In the genomic region with DNA sequence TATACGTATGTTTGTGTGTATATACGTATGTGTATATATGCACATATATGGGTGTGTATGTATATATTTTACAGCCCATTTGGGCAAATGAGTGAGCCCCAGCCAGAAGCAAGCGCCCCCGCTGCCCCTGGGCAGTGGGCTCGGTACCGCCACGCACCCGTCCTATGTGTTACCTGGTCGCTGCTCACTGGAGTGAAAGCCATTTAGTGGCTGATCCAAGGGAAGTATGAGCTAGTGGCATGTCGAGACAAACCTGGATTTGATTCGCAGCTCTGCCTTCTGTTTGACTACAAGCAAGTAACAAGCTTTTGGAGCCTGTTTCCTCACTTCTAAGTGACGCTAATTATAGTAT, we compare ENCODE assay signal across 8 cellular contexts. TPM values are rescaled to one million over a fixed set of nuclear protein-coding genes. Genes with fewer than 3 reads are reported as not detected.
DNase-seq lines count a peak whose midpoint lies in the region; ATAC-seq and TF ChIP-seq lines count a peak whose summit lies in the region.

No MANE protein-coding gene starts in this region.

- H3K27ac ChIP-seq in thymus (ENCODE audit: low read depth) = peak overlapping the region; percentile 90

- H3K27me3 ChIP-seq in adipocyte (replicated peaks; ENCODE audit: control insufficient read depth, insufficient read depth, low read length) (no peaks in the 10 kb centered on the region), kidney epithelial cell (ENCODE audit: control insufficient read depth, insufficient read depth, low read length) (no peaks in the 10 kb centered on the region), thymus (ENCODE audit: control insufficient read depth, insufficient read depth) (peaks cover 4% of the 10 kb centered on the region)

- no peak for ATAC-seq in activated CD8-positive, alpha-beta memory T cell treated with anti-CD3 and anti-CD28 coated beads, Interleukin-2, amount 10 ng/mL, durations not matched to agents 7 days and 5 days
- no peak for ATAC-seq in GM18868 (IDR thresholded peaks at IDR 0.05; ENCODE audit: unreplicated experiment)
- no peak for ATAC-seq in GM21447 (IDR thresholded peaks at IDR 0.05; ENCODE audit: unreplicated experiment)

- WGBS in thymus = 73% methylated on average over 12 of the region's 12 CpGs

- CTCF ChIA-PET in activated CD8-positive, alpha-beta memory T cell treated with anti-CD3 and anti-CD28 coated beads, Interleukin-2, amount 10 ng/mL, durations not matched to agents 7 days and 5 days (lab: Charles Lee) = interaction anchor here (1.0 to 2.0 kb wide), 8 partner anchors 10 to 177 kb away, joined by 3 to 8 read pairs (median 4); a partner anchor contains a TSS

- H3K36me3 Mint-ChIP-seq in activated CD8-positive, alpha-beta memory T cell treated with anti-CD3 and anti-CD28 coated beads, Interleukin-2, amount 10 ng/mL, durations not matched to agents 7 days and 5 days = peaks cover 9% of the 10 kb centered on the region

- H3K27me3 Mint-ChIP-seq in activated CD8-positive, alpha-beta memory T cell treated with anti-CD3 and anti-CD28 coated beads, Interleukin-2, amount 10 ng/mL, durations not matched to agents 7 days and 5 days = peaks cover 27% of the 10 kb centered on the region

- peaks cover 24% of the 10 kb centered on the region for H3K4me1 Mint-ChIP-seq in activated CD8-positive, alpha-beta memory T cell treated with anti-CD3 and anti-CD28 coated beads, Interleukin-2, amount 10 ng/mL, durations not matched to agents 7 days and 5 days

- H3K36me3 ChIP-seq in adipocyte (ENCODE audit: control insufficient read depth, insufficient read depth, low read length, severe bottlenecking) (no peaks in the 10 kb centered on the region), kidney epithelial cell (ENCODE audit: control insufficient read depth, insufficient read depth, low read length) (no peaks in the 10 kb centered on the region), thymus (ENCODE audit: control insufficient read depth, insufficient read depth) (no peaks in the 10 kb centered on the region)

- no peak for TF ChIP-seq POLR2A in erythroblast (IDR thresholded peaks at IDR 0.05; ENCODE audit: low read length)

- peak overlapping the region; percentile 76 for H3K4me3 ChIP-seq in adipocyte (ENCODE audit: low read length)
- H3K4me3 ChIP-seq in kidney epithelial cell (ENCODE audit: low read depth, low read length) = peak overlapping the region; percentile 39
- H3K4me3 ChIP-seq in thymus (ENCODE audit: low read length) = peak overlapping the region; percentile 50

- peak overlapping the region; percentile 61 for H3K4me3 Mint-ChIP-seq in activated CD8-positive, alpha-beta memory T cell treated with anti-CD3 and anti-CD28 coated beads, Interleukin-2, amount 10 ng/mL, durations not matched to agents 7 days and 5 days

- DNase-seq in activated CD8-positive, alpha-beta memory T cell treated with anti-CD3 and anti-CD28 coated beads, Interleukin-2, amount 10 ng/mL, durations not matched to agents 7 days and 5 days = peak; percentile 43
- DNase-seq in activated CD8-positive, alpha-beta memory T cell treated with anti-CD3 and anti-CD28 coated beads, Interleukin-2, amount 50 U/mL, for 4 hours = no peak
- DNase-seq in adipocyte (ENCODE audit: low read depth) = no peak
- no peak for DNase-seq in kidney epithelial cell (ENCODE audit: low read depth)
- no peak for DNase-seq in erythroblast (lab: John Stamatoyannopoulos, UW)

- H3K27ac Mint-ChIP-seq in activated CD8-positive, alpha-beta memory T cell treated with anti-CD3 and anti-CD28 coated beads, Interleukin-2, amount 10 ng/mL, durations not matched to agents 7 days and 5 days = no peak overlapping the region

- H3K9ac ChIP-seq in adipocyte (ENCODE audit: low read length) = peak overlapping the region; percentile 85

- no peak for TF ChIP-seq CTCF in kidney epithelial cell (IDR thresholded peaks at IDR 0.05; ENCODE audit: insufficient read depth, low read length, poor library complexity, severe bottlenecking)

- H3K9me3 Mint-ChIP-seq in activated CD8-positive, alpha-beta memory T cell treated with anti-CD3 and anti-CD28 coated beads, Interleukin-2, amount 10 ng/mL, durations not matched to agents 7 days and 5 days (ENCODE audit: low read depth) = peaks cover 5% of the 10 kb centered on the region

- peaks cover 9% of the 10 kb centered on the region for H3K9me3 ChIP-seq in adipocyte (ENCODE audit: control insufficient read depth, low read length)
- no peaks in the 10 kb centered on the region for H3K9me3 ChIP-seq in thymus (ENCODE audit: control insufficient read depth)

- H3K4me1 ChIP-seq in adipocyte (ENCODE audit: control insufficient read depth, insufficient read depth, low read length) (peaks cover 32% of the 10 kb centered on the region), thymus (ENCODE audit: control insufficient read depth, insufficient read depth, low read length) (peaks cover 7% of the 10 kb centered on the region)

RNA-seq across cellular contexts. Expression of a gene that starts 35.8 kb away (rescaled TPM):
- 100 to 1,000 TPM; 166 to 173 TPM for total RNA-seq in activated CD8-positive, alpha-beta memory T cell treated with anti-CD3 and anti-CD28 coated beads, Interleukin-2, amount 10 ng/mL, durations not matched to agents 7 days and 5 days
- 138 and 156 TPM in 2 replicates for total RNA-seq in kidney epithelial cell
- polyA plus RNA-seq in thymus = 101 TPM
